In genomic region chr2:134120718-134121630, GRCh38 we compare ENCODE assay signal across 1 cellular context.
TF ChIP-seq lines count a peak whose summit lies in the region.

No MANE protein-coding gene starts in this region.

TF ChIP-seq in HepG2, 621 proteins besides CTCF, POLR2A, EP300 and RAD21 (continued from another document and continues in another):
- TF ChIP-seq, protein P1, sequence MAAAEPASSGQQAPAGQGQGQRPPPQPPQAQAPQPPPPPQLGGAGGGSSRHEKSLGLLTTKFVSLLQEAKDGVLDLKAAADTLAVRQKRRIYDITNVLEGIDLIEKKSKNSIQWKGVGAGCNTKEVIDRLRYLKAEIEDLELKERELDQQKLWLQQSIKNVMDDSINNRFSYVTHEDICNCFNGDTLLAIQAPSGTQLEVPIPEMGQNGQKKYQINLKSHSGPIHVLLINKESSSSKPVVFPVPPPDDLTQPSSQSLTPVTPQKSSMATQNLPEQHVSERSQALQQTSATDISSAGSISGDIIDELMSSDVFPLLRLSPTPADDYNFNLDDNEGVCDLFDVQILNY (CRISPR knock-in tag; conservative IDR thresholded peaks at IDR 0.05) = peak; percentile 66; the same call in 1 of the 2 replicates
- TF ChIP-seq ARID5B (CRISPR knock-in tag; IDR thresholded peaks at IDR 0.05) = peak; percentile 47; the same call in 1 of the 2 replicates
- peak; percentile 37; the same call in 1 of the 2 replicates for TF ChIP-seq HNRNPUL1 (IDR thresholded peaks at IDR 0.05; ENCODE audit: low read depth, low read length)
- no peak for TF ChIP-seq REXO4 (CRISPR knock-in tag; IDR thresholded peaks at IDR 0.05; ENCODE audit: borderline replicate concordance)
- TF ChIP-seq FOXA3 (CRISPR knock-in tag; IDR thresholded peaks at IDR 0.05) = no peak
- TF ChIP-seq, protein P2, sequence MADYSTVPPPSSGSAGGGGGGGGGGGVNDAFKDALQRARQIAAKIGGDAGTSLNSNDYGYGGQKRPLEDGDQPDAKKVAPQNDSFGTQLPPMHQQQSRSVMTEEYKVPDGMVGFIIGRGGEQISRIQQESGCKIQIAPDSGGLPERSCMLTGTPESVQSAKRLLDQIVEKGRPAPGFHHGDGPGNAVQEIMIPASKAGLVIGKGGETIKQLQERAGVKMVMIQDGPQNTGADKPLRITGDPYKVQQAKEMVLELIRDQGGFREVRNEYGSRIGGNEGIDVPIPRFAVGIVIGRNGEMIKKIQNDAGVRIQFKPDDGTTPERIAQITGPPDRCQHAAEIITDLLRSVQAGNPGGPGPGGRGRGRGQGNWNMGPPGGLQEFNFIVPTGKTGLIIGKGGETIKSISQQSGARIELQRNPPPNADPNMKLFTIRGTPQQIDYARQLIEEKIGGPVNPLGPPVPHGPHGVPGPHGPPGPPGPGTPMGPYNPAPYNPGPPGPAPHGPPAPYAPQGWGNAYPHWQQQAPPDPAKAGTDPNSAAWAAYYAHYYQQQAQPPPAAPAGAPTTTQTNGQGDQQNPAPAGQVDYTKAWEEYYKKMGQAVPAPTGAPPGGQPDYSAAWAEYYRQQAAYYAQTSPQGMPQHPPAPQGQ (CRISPR knock-in tag; IDR thresholded peaks at IDR 0.05; ENCODE audit: borderline replicate concordance) = no peak
- no peak for TF ChIP-seq MTA3 (CRISPR knock-in tag; IDR thresholded peaks at IDR 0.05)
- TF ChIP-seq, protein P3, sequence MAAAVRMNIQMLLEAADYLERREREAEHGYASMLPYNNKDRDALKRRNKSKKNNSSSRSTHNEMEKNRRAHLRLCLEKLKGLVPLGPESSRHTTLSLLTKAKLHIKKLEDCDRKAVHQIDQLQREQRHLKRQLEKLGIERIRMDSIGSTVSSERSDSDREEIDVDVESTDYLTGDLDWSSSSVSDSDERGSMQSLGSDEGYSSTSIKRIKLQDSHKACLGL (CRISPR knock-in tag; IDR thresholded peaks at IDR 0.05) = peak; percentile 6; the same call in 1 of the 2 replicates
- no peak for TF ChIP-seq ARNTL (CRISPR knock-in tag; IDR thresholded peaks at IDR 0.05)
- no peak for TF ChIP-seq SMARCC2 (IDR thresholded peaks at IDR 0.05)
- TF ChIP-seq SMAD3 (CRISPR knock-in tag; IDR thresholded peaks at IDR 0.05) = peak; percentile 66
- no peak for TF ChIP-seq RBM22 (optimal IDR thresholded peaks at IDR 0.05; ENCODE audit: low read length)
- TF ChIP-seq XRCC5 (optimal IDR thresholded peaks at IDR 0.05; ENCODE audit: low read length) = no peak
- TF ChIP-seq, protein P4, sequence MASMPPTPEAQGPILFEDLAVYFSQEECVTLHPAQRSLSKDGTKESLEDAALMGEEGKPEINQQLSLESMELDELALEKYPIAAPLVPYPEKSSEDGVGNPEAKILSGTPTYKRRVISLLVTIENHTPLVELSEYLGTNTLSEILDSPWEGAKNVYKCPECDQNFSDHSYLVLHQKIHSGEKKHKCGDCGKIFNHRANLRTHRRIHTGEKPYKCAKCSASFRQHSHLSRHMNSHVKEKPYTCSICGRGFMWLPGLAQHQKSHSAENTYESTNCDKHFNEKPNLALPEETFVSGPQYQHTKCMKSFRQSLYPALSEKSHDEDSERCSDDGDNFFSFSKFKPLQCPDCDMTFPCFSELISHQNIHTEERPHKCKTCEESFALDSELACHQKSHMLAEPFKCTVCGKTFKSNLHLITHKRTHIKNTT (CRISPR knock-in tag; IDR thresholded peaks at IDR 0.05) = no peak
- TF ChIP-seq ELF3 (CRISPR knock-in tag; IDR thresholded peaks at IDR 0.05) = no peak
- TF ChIP-seq ZNF572 (CRISPR knock-in tag; IDR thresholded peaks at IDR 0.05) = no peak
- TF ChIP-seq, protein P5, sequence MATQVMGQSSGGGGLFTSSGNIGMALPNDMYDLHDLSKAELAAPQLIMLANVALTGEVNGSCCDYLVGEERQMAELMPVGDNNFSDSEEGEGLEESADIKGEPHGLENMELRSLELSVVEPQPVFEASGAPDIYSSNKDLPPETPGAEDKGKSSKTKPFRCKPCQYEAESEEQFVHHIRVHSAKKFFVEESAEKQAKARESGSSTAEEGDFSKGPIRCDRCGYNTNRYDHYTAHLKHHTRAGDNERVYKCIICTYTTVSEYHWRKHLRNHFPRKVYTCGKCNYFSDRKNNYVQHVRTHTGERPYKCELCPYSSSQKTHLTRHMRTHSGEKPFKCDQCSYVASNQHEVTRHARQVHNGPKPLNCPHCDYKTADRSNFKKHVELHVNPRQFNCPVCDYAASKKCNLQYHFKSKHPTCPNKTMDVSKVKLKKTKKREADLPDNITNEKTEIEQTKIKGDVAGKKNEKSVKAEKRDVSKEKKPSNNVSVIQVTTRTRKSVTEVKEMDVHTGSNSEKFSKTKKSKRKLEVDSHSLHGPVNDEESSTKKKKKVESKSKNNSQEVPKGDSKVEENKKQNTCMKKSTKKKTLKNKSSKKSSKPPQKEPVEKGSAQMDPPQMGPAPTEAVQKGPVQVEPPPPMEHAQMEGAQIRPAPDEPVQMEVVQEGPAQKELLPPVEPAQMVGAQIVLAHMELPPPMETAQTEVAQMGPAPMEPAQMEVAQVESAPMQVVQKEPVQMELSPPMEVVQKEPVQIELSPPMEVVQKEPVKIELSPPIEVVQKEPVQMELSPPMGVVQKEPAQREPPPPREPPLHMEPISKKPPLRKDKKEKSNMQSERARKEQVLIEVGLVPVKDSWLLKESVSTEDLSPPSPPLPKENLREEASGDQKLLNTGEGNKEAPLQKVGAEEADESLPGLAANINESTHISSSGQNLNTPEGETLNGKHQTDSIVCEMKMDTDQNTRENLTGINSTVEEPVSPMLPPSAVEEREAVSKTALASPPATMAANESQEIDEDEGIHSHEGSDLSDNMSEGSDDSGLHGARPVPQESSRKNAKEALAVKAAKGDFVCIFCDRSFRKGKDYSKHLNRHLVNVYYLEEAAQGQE (IDR thresholded peaks at IDR 0.05; ENCODE audit: borderline replicate concordance in 1 of 2, low read depth in 1 of 2, low read length in 2 of 2) = no peak
- TF ChIP-seq KLF9 (CRISPR knock-in tag; IDR thresholded peaks at IDR 0.05; ENCODE audit: low read depth) = 0 out of 2 replicates have a peak, but pooled peaks have one; percentile 36
- 0 out of 2 replicates have a peak, but pooled peaks have one; percentile 60 for TF ChIP-seq ZNF558 (CRISPR knock-in tag; IDR thresholded peaks at IDR 0.05; ENCODE audit: borderline replicate concordance)
- TF ChIP-seq SP2 (CRISPR knock-in tag; IDR thresholded peaks at IDR 0.05) = no peak
- no peak for TF ChIP-seq ONECUT2 (CRISPR knock-in tag; IDR thresholded peaks at IDR 0.05)
- 0 out of 2 replicates have a peak, but pooled peaks have one; percentile 27 for TF ChIP-seq NR2C2 (CRISPR knock-in tag; IDR thresholded peaks at IDR 0.05; ENCODE audit: borderline replicate concordance)
- no peak for TF ChIP-seq NCOA2 (CRISPR knock-in tag; IDR thresholded peaks at IDR 0.05)
- no peak for TF ChIP-seq NFE2L2 (IDR thresholded peaks at IDR 0.05; ENCODE audit: low read length)
- peak; percentile 50; the same call in 1 of the 2 replicates for TF ChIP-seq KMT2B (CRISPR knock-in tag; IDR thresholded peaks at IDR 0.05)
- TF ChIP-seq, protein P6, sequence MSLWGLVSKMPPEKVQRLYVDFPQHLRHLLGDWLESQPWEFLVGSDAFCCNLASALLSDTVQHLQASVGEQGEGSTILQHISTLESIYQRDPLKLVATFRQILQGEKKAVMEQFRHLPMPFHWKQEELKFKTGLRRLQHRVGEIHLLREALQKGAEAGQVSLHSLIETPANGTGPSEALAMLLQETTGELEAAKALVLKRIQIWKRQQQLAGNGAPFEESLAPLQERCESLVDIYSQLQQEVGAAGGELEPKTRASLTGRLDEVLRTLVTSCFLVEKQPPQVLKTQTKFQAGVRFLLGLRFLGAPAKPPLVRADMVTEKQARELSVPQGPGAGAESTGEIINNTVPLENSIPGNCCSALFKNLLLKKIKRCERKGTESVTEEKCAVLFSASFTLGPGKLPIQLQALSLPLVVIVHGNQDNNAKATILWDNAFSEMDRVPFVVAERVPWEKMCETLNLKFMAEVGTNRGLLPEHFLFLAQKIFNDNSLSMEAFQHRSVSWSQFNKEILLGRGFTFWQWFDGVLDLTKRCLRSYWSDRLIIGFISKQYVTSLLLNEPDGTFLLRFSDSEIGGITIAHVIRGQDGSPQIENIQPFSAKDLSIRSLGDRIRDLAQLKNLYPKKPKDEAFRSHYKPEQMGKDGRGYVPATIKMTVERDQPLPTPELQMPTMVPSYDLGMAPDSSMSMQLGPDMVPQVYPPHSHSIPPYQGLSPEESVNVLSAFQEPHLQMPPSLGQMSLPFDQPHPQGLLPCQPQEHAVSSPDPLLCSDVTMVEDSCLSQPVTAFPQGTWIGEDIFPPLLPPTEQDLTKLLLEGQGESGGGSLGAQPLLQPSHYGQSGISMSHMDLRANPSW (CRISPR knock-in tag; IDR thresholded peaks at IDR 0.05; ENCODE audit: borderline replicate concordance) = no peak
- peak; percentile 61 for TF ChIP-seq RBM39 (IDR thresholded peaks at IDR 0.05; ENCODE audit: low read depth, low read length, poor library complexity, severe bottlenecking)
- peak; percentile 37; the same call in 1 of the 2 replicates for TF ChIP-seq ZBTB7A (CRISPR knock-in tag; IDR thresholded peaks at IDR 0.05)
- peak; percentile 24; the same call in 1 of the 2 replicates for TF ChIP-seq HBP1 (CRISPR knock-in tag; IDR thresholded peaks at IDR 0.05; ENCODE audit: low read depth)
- TF ChIP-seq MAFF (IDR thresholded peaks at IDR 0.05; ENCODE audit: low read depth, low read length) = no peak
- TF ChIP-seq CCDC6 (CRISPR knock-in tag; IDR thresholded peaks at IDR 0.05) = peak; percentile 71
- no peak for TF ChIP-seq GZF1 (CRISPR knock-in tag; IDR thresholded peaks at IDR 0.05)
- peak; percentile 68; the same call in 1 of the 2 replicates for TF ChIP-seq AKAP8 (CRISPR knock-in tag; IDR thresholded peaks at IDR 0.05)
- peak; percentile 48; the same call in 1 of the 2 replicates for TF ChIP-seq ZNF430 (CRISPR knock-in tag; IDR thresholded peaks at IDR 0.05)
- no peak for TF ChIP-seq ZNF431 (CRISPR knock-in tag; IDR thresholded peaks at IDR 0.05; ENCODE audit: borderline replicate concordance, low read depth)
- TF ChIP-seq ZNF350 (CRISPR knock-in tag; IDR thresholded peaks at IDR 0.05; ENCODE audit: borderline replicate concordance, low read depth) = peak; percentile 45; the same call in 1 of the 2 replicates
- no peak for TF ChIP-seq MED13 (CRISPR knock-in tag; IDR thresholded peaks at IDR 0.05)
- no peak for TF ChIP-seq ZNF569 (CRISPR knock-in tag; IDR thresholded peaks at IDR 0.05; ENCODE audit: borderline replicate concordance)
- no peak; the same call in 1 of the 2 replicates for TF ChIP-seq GABPA (IDR thresholded peaks at IDR 0.05; ENCODE audit: low read depth, low read length)
- TF ChIP-seq GABPA (CRISPR knock-in tag; IDR thresholded peaks at IDR 0.05; ENCODE audit: low read depth) = no peak
- TF ChIP-seq PHB2 (IDR thresholded peaks at IDR 0.05; ENCODE audit: partially characterized antibody) = no peak
- no peak; the same call in 1 of the 2 replicates for TF ChIP-seq ZBTB25 (CRISPR knock-in tag; IDR thresholded peaks at IDR 0.05)
- peak; percentile 97 for TF ChIP-seq KDM5B (CRISPR knock-in tag; IDR thresholded peaks at IDR 0.05; ENCODE audit: borderline replicate concordance)
- no peak for TF ChIP-seq SP140L (CRISPR knock-in tag; IDR thresholded peaks at IDR 0.05; ENCODE audit: borderline replicate concordance)
- TF ChIP-seq KAT7 (CRISPR knock-in tag; IDR thresholded peaks at IDR 0.05; ENCODE audit: borderline replicate concordance) = peak; percentile 50; the same call in 1 of the 2 replicates
- peak; percentile 65 for TF ChIP-seq HNRNPLL (IDR thresholded peaks at IDR 0.05; ENCODE audit: low read depth, low read length, poor library complexity, severe bottlenecking)
- peak; percentile 71; the same call in 1 of the 2 replicates for TF ChIP-seq ZNF749 (CRISPR knock-in tag; IDR thresholded peaks at IDR 0.05; ENCODE audit: borderline replicate concordance)
- TF ChIP-seq JARID2 (CRISPR knock-in tag; IDR thresholded peaks at IDR 0.05; ENCODE audit: insufficient replicate concordance) = peak; percentile 18
- no peak for TF ChIP-seq ZBTB21 (CRISPR knock-in tag; IDR thresholded peaks at IDR 0.05)
- no peak for TF ChIP-seq HCFC1 (IDR thresholded peaks at IDR 0.05; ENCODE audit: low read depth, low read length)
- TF ChIP-seq STAG1 (CRISPR knock-in tag; IDR thresholded peaks at IDR 0.05) = no peak; the same call in 1 of the 2 replicates
- peak; percentile 89 for TF ChIP-seq CENPT (CRISPR knock-in tag; IDR thresholded peaks at IDR 0.05; ENCODE audit: low read depth)
